Comparison of ENCODE assay signal across 21 cellular contexts in the genomic region with DNA sequence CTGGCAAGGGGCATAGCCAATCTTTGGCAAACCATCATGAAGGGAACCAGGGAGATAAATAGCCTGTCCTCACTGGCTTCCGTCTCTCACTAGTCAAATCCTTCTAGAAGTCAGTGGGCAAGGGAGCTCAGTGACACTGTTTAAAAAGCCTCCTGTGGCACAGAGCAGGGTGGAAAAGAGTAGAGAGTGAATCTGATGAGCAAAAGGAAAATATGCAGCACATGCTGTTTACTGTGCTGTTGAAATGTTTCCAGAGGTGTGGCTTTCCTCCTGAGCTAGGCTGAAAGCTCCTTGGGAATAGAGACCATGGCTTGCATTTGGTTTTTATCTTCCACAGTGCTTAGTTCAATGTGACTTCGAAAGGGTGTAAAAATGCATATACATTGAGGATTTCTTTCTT. TPM values are rescaled to one million over a fixed set of nuclear protein-coding genes. Genes with fewer than 3 reads are reported as not detected.
DNase-seq lines count a peak whose midpoint lies in the region; ATAC-seq and TF ChIP-seq lines count a peak whose summit lies in the region.
"Had no signal": no experiment of that assay in that cellular context is flagged by ENCODE, and none has a peak within 500 bp of the region (broad histone marks: within the 10 kb centered on the region; RNA-seq: fewer than 3 reads in every experiment).

No MANE protein-coding gene starts in this region.

- H3K4me1 Mint-ChIP-seq in stimulated activated naive CD8-positive, alpha-beta T cell treated with anti-CD3 and anti-CD28 coated beads, Interleukin-15, amount 100 ng/mL, for 72 hours = peaks cover 9% of the 10 kb centered on the region
- H3K4me1 Mint-ChIP-seq in GM23338 = no peaks in the 10 kb centered on the region; the same call in 2 of the 3 replicates

- TF ChIP-seq POLR2A in testis (IDR thresholded peaks at IDR 0.05) = no peak

- H3K27ac Mint-ChIP-seq in stimulated activated naive CD8-positive, alpha-beta T cell treated with anti-CD3 and anti-CD28 coated beads, Interleukin-15, amount 100 ng/mL, for 72 hours = no peak overlapping the region
- H3K27ac Mint-ChIP-seq in GM23338 = no peak overlapping the region
- H3K27ac Mint-ChIP-seq: HFFc6 had no signal

- H4K20me1 ChIP-seq in GM23338 (replicated peaks; ENCODE audit: insufficient read depth) = no peaks in the 10 kb centered on the region

- H2AFZ ChIP-seq in GM23338 = peak overlapping the region; percentile 74; the same call in 1 of the 2 replicates

- H3K4me3 Mint-ChIP-seq in stimulated activated naive CD8-positive, alpha-beta T cell treated with anti-CD3 and anti-CD28 coated beads, Interleukin-15, amount 100 ng/mL, for 72 hours = no peak overlapping the region
- no peak overlapping the region for H3K4me3 Mint-ChIP-seq in GM23338
- H3K4me3 Mint-ChIP-seq: CD4-positive, alpha-beta memory T cell; HFFc6 had no signal

- ATAC-seq in stimulated activated naive CD8-positive, alpha-beta T cell treated with anti-CD3 and anti-CD28 coated beads, Interleukin-15, Interleukin-2, amounts not matched to agents 100 U/mL and 50 U/mL, for 24 hours = peak; percentile 79
- ATAC-seq in stimulated activated naive CD8-positive, alpha-beta T cell treated with anti-CD3 and anti-CD28 coated beads, Interleukin-15, amount 100 ng/mL, for 72 hours = no peak
- ATAC-seq in GM23338 = no peak
- ATAC-seq in HG03571 (IDR thresholded peaks at IDR 0.05; ENCODE audit: unreplicated experiment) = no peak
- ATAC-seq: GM12878 had no signal

- no peaks in the 10 kb centered on the region for H3K36me3 Mint-ChIP-seq in GM23338 (ENCODE audit: low read depth)
- H3K36me3 Mint-ChIP-seq: CD4-positive, alpha-beta memory T cell had no signal

- no peak overlapping the region for H3K4me2 ChIP-seq in GM23338
- H3K4me2 ChIP-seq: SK-N-SH had no signal

- no peaks in the 10 kb centered on the region for H3K27me3 Mint-ChIP-seq in stimulated activated naive CD8-positive, alpha-beta T cell treated with anti-CD3 and anti-CD28 coated beads, Interleukin-15, amount 100 ng/mL, for 72 hours
- no peaks in the 10 kb centered on the region for H3K27me3 Mint-ChIP-seq in GM23338 (ENCODE audit: insufficient read depth, low read depth, poor library complexity)
- H3K27me3 Mint-ChIP-seq: CD4-positive, alpha-beta memory T cell had no signal

- TF ChIP-seq CTCF in GM23338 (conservative IDR thresholded peaks at IDR 0.05; ENCODE audit: low read depth in 2 of 2) (no peak), fibroblast of villous mesenchyme (IDR thresholded peaks at IDR 0.05; ENCODE audit: insufficient read depth, low read depth, low read length) (no peak), testis (IDR thresholded peaks at IDR 0.05) (no peak)

- H3K9me3 ChIP-seq in testis = no peaks in the 10 kb centered on the region
- H3K9me3 ChIP-seq: SK-N-SH had no signal

- H3F3A ChIP-seq in GM23338 (replicated peaks; ENCODE audit: low read depth) = no peaks in the 10 kb centered on the region

- H3K4me1 ChIP-seq in GM23338 (ENCODE audit: insufficient read depth) = no peaks in the 10 kb centered on the region
- peaks cover 4% of the 10 kb centered on the region for H3K4me1 ChIP-seq in testis

- no peaks in the 10 kb centered on the region for H3K27me3 ChIP-seq in GM23338 (ENCODE audit: insufficient read depth)
- H3K27me3 ChIP-seq in testis = no peaks in the 10 kb centered on the region

- H3K4me3 ChIP-seq in GM23338 (no peak overlapping the region), fibroblast of villous mesenchyme (ENCODE audit: low read depth, low read length) (no peak overlapping the region), testis (no peak overlapping the region)
- H3K4me3 ChIP-seq: GM12878 had no signal

- H3K27ac ChIP-seq in GM23338 (ENCODE audit: low read depth) (no peak overlapping the region), testis (no peak overlapping the region)

- DNase-seq in stimulated activated naive CD8-positive, alpha-beta T cell treated with anti-CD3 and anti-CD28 coated beads, Interleukin-15, Interleukin-2, amounts not matched to agents 100 U/mL and 50 U/mL, for 24 hours = no peak
- no peak for DNase-seq in stimulated activated naive CD8-positive, alpha-beta T cell treated with anti-CD3 and anti-CD28 coated beads, Interleukin-15, amount 100 ng/mL, for 72 hours
- no peak for DNase-seq in GM23338 (ENCODE audit: low spot score)
- peak; percentile 4 for DNase-seq in fibroblast of villous mesenchyme (ENCODE audit: low read depth)
- DNase-seq in testis = peak; percentile 16
- no peak for DNase-seq in activated CD4-positive, CD25-positive, alpha-beta regulatory T cell (lab: John Stamatoyannopoulos, UW)
- DNase-seq in SHP77 treated with DMSO at 0.1 percent for 48 hours (lab: John Stamatoyannopoulos, UW) = no peak
- DNase-seq: CD4-positive, alpha-beta memory T cell; DMS153; GF-D8; H7; HFFc6; KG1; NCI-H1105 treated with DMSO at 0.1 percent for 48 hours; NCI-H1694; NCI-H2081 treated with DMSO at 0.1 percent for 48 hours; NCI-H446 treated with DMSO at 0.1 percent for 48 hours; SHP77; SK-N-SH had no signal

- no peaks in the 10 kb centered on the region for H3K9me3 Mint-ChIP-seq in stimulated activated naive CD8-positive, alpha-beta T cell treated with anti-CD3 and anti-CD28 coated beads, Interleukin-15, amount 100 ng/mL, for 72 hours
- no peaks in the 10 kb centered on the region for H3K9me3 Mint-ChIP-seq in GM23338
- H3K9me3 Mint-ChIP-seq: CD4-positive, alpha-beta memory T cell; HFFc6 had no signal

- H3K36me3 ChIP-seq in GM23338 (ENCODE audit: insufficient read depth) (no peaks in the 10 kb centered on the region), testis (ENCODE audit: low read depth, missing control alignments) (no peaks in the 10 kb centered on the region)

- no peaks in the 10 kb centered on the region for H3K79me2 ChIP-seq in GM23338 (replicated peaks; ENCODE audit: insufficient read depth)

- no peaks in the 10 kb centered on the region; the same call in 1 of the 2 replicates for H3K9me2 ChIP-seq in GM23338 (ENCODE audit: insufficient read depth)
- H3K9me2 ChIP-seq: SK-N-SH had no signal

- WGBS in testis, 2 donors = 57 to 66% methylated on average over 2 of the region's 2 CpGs

- intact Hi-C loops in testis (cut with DNase I; ENCODE audit: low total_unique reads) = no loop called here

TF ChIP-seq in GM23338, 12 proteins besides CTCF, POLR2A, EP300 and RAD21 (continues in another document):
- TF ChIP-seq NANOG (IDR thresholded peaks at IDR 0.05; ENCODE audit: borderline replicate concordance) (no peak), ZNF462 (CRISPR knock-in tag; IDR thresholded peaks at IDR 0.05) (no peak)

RNA-seq across cellular contexts. Expression of gene DYRK2, which starts 7.7 kb away (rescaled TPM):
- 30.4 and 34.1 TPM in 2 replicates for total RNA-seq in GM23338 (2014; rRNA removed; shearing (Covaris generic))
- 6.9 and 7.1 TPM in 2 replicates for polyA plus RNA-seq in GM23338 (2016; fragmentation: Nextera tagmentation; extraction: Ambion mirVana)
- total RNA-seq in fibroblast of villous mesenchyme = 20.7 and 25.1 TPM in 2 replicates
- total RNA-seq in testis = 10 to 100 TPM; 17.4 to 18.4 TPM
- 14.6 TPM for polyA plus RNA-seq in testis (ENCODE audit: insufficient read depth, low read depth, low replicate concordance)

Comparison
In these comparisons a context has a peak if more than half of its experiments do, and no peak if none do; other contexts are left out.
1. DNase-seq: peak in fibroblast of villous mesenchyme (single experiment) and testis (single experiment); none in stimulated activated naive CD8-positive, alpha-beta T cell treated with anti-CD3 and anti-CD28 coated beads, Interleukin-15, Interleukin-2, amounts not matched to agents 100 U/mL and 50 U/mL, for 24 hours (single experiment), stimulated activated naive CD8-positive, alpha-beta T cell treated with anti-CD3 and anti-CD28 coated beads, Interleukin-15, amount 100 ng/mL, for 72 hours (0 of 2), GM23338 (single experiment), activated CD4-positive, CD25-positive, alpha-beta regulatory T cell (0 of 4) and SHP77 treated with DMSO at 0.1 percent for 48 hours (single experiment).